ENCODE assay signal across 9 cellular contexts in the genomic region with DNA sequence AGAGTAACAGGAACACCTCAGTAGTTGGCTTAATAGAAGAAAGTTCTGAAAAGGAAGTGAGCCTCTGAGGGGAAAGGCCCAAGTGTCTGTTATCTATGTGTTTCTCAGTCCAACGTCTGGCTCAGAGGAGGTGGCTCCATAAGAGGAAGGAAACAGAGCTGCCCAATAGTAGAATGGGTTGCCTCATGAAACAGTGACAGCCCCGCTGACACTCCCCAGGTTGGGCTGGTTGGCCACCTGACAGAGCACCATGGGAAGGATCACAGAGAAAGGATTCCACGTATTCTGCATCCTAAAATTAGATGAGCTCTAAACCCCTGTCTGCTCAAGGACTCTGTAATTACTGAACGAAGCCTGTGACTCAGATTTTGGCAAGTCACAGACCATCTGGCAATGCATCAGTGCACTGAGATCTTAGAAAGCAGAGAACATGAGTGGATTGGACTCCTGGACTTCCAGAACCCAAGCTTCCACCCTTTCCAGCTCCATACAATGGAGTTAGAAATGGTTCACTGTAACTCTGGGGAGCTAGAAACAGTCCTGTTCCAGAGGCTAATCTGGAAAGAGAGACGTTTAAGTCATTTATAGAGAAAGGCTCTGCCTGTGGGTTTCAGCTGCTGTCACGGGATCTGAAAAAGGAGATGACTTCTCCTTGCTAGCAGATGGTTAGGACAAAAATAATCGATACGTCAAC. TPM values are rescaled to one million over a fixed set of nuclear protein-coding genes. Genes with fewer than 3 reads are reported as not detected.
A peak's percentile ranks its signal among the peaks of the same experiment; 100 is the strongest.
DNase-seq lines count a peak whose midpoint lies in the region; ATAC-seq lines count a peak whose summit lies in the region.
"Had no signal": no experiment of that assay in that cellular context is flagged by ENCODE, and none has a peak within 500 bp of the region (broad histone marks: within the 10 kb centered on the region; RNA-seq: fewer than 3 reads in every experiment).

No MANE protein-coding gene starts in this region.

- H3K4me3 ChIP-seq in GM23248 (no peak overlapping the region), MG63 (no peak overlapping the region), Karpas-422 (ENCODE audit: low read length) (no peak overlapping the region)

- H3K9me2 ChIP-seq in GM23248 (ENCODE audit: insufficient read depth) (no peaks in the 10 kb centered on the region), Karpas-422 (replicated peaks; ENCODE audit: insufficient read depth, low read length) (no peaks in the 10 kb centered on the region)

- ATAC-seq in activated naive CD8-positive, alpha-beta T cell treated with anti-CD3 and anti-CD28 coated beads, Interleukin-2, amount 50 U/mL, for 24 hours: peak; percentile 88

- H2AFZ ChIP-seq in GM23248 (no peak overlapping the region), Karpas-422 (ENCODE audit: low read length) (no peak overlapping the region)

- H3K4me3 Mint-ChIP-seq in activated naive CD4-positive, alpha-beta T cell treated with anti-CD3 and anti-CD28 coated beads for 36 hours: peak overlapping the region; percentile 5
- H3K4me3 Mint-ChIP-seq in activated naive CD8-positive, alpha-beta T cell treated with anti-CD3 and anti-CD28 coated beads, Interleukin-2, amount 50 U/mL, for 24 hours: no peak overlapping the region

- peaks cover 62% of the 10 kb centered on the region for H3K27me3 ChIP-seq in GM23248 (replicated peaks; ENCODE audit: insufficient read depth)
- peaks cover 21% of the 10 kb centered on the region for H3K27me3 ChIP-seq in MG63
- no peaks in the 10 kb centered on the region for H3K27me3 ChIP-seq in Karpas-422 (ENCODE audit: low read length)

- H3K36me3 ChIP-seq in GM23248 (ENCODE audit: low read depth) (no peaks in the 10 kb centered on the region), MG63 (no peaks in the 10 kb centered on the region), Karpas-422 (ENCODE audit: insufficient read depth, low read length) (no peaks in the 10 kb centered on the region)

- DNase-seq in activated naive CD4-positive, alpha-beta T cell treated with anti-CD3 and anti-CD28 coated beads for 36 hours: peak; percentile 82
- no peak for DNase-seq in activated naive CD4-positive, alpha-beta T cell treated with Interleukin-2 at 50 U/mL for 16 hours
- DNase-seq in GM23248: peak; percentile 72
- peak; percentile 28 for DNase-seq in MG63
- DNase-seq in activated naive CD8-positive, alpha-beta T cell treated with anti-CD3 and anti-CD28 coated beads, Interleukin-2, amount 50 U/mL, for 24 hours: peak; percentile 31
- DNase-seq in superior temporal gyrus (ENCODE audit: extremely low spot score): peak; percentile 77
- DNase-seq in cerebellum (ENCODE audit: low spot score): no peak
- DNase-seq in Karpas-422: no peak

- no peak overlapping the region for H3K27ac ChIP-seq in GM23248
- no peak overlapping the region for H3K27ac ChIP-seq in Karpas-422 (ENCODE audit: low read length)

- H4K20me1 ChIP-seq in GM23248 (ENCODE audit: insufficient read depth) (no peaks in the 10 kb centered on the region), Karpas-422 (ENCODE audit: insufficient read depth, low read depth, low read length) (no peaks in the 10 kb centered on the region)

- H3K4me1 ChIP-seq in GM23248 (ENCODE audit: insufficient read depth) (peaks cover 7% of the 10 kb centered on the region; the same call in 1 of the 2 replicates), Karpas-422 (ENCODE audit: low read length) (no peaks in the 10 kb centered on the region)

- no peaks in the 10 kb centered on the region for H3K36me3 Mint-ChIP-seq in activated naive CD4-positive, alpha-beta T cell treated with anti-CD3 and anti-CD28 coated beads for 36 hours (ENCODE audit: low read depth)
- H3K36me3 Mint-ChIP-seq in activated naive CD8-positive, alpha-beta T cell treated with anti-CD3 and anti-CD28 coated beads, Interleukin-2, amount 50 U/mL, for 24 hours (ENCODE audit: low read depth): no peaks in the 10 kb centered on the region

- 6 to 9% methylated on average over 8 of the region's 8 CpGs for WGBS in GM23248 (ENCODE audit: low coverage in 1 of 2, low lambda C conversion rate in 2 of 2, missing lambda C conversion rate in 2 of 2), 2 experiments

- H3K9me3 ChIP-seq in GM23248 (ENCODE audit: low read depth) (no peaks in the 10 kb centered on the region), MG63 (no peaks in the 10 kb centered on the region), Karpas-422 (ENCODE audit: low read length) (no peaks in the 10 kb centered on the region)

- peak overlapping the region; percentile 80 for H3K27ac Mint-ChIP-seq in activated naive CD4-positive, alpha-beta T cell treated with anti-CD3 and anti-CD28 coated beads for 36 hours
- peak overlapping the region; percentile 23 for H3K27ac Mint-ChIP-seq in activated naive CD8-positive, alpha-beta T cell treated with anti-CD3 and anti-CD28 coated beads, Interleukin-2, amount 50 U/mL, for 24 hours

- no peaks in the 10 kb centered on the region for H3K9me3 Mint-ChIP-seq in activated naive CD4-positive, alpha-beta T cell treated with anti-CD3 and anti-CD28 coated beads for 36 hours
- no peaks in the 10 kb centered on the region for H3K9me3 Mint-ChIP-seq in activated naive CD8-positive, alpha-beta T cell treated with anti-CD3 and anti-CD28 coated beads, Interleukin-2, amount 50 U/mL, for 24 hours

- H3K9ac ChIP-seq in GM23248: no peak overlapping the region
- no peak overlapping the region for H3K9ac ChIP-seq in Karpas-422 (ENCODE audit: low read length)

- peaks cover 16% of the 10 kb centered on the region for H3K4me1 Mint-ChIP-seq in activated naive CD4-positive, alpha-beta T cell treated with anti-CD3 and anti-CD28 coated beads for 36 hours (ENCODE audit: low read depth)
- peaks cover 13% of the 10 kb centered on the region for H3K4me1 Mint-ChIP-seq in activated naive CD8-positive, alpha-beta T cell treated with anti-CD3 and anti-CD28 coated beads, Interleukin-2, amount 50 U/mL, for 24 hours

- H3K4me2 ChIP-seq in GM23248 (ENCODE audit: unreplicated experiment) (no peak overlapping the region), Karpas-422 (ENCODE audit: low read depth, low read length, poor library complexity, severe bottlenecking) (no peak overlapping the region)

- no peaks in the 10 kb centered on the region for H3K79me2 ChIP-seq in GM23248 (ENCODE audit: insufficient read depth)
- H3K79me2 ChIP-seq in Karpas-422 (ENCODE audit: low read length): no peaks in the 10 kb centered on the region

- in situ Hi-C loops in GM23248 (cut with MboI): loop anchor here (25.0 kb wide), 1 partner anchor 560 kb away; no protein-coding TSS in a partner anchor

- H3K27me3 Mint-ChIP-seq in activated naive CD4-positive, alpha-beta T cell treated with anti-CD3 and anti-CD28 coated beads for 36 hours (ENCODE audit: low read depth): peaks cover 4% of the 10 kb centered on the region
- H3K27me3 Mint-ChIP-seq in activated naive CD8-positive, alpha-beta T cell treated with anti-CD3 and anti-CD28 coated beads, Interleukin-2, amount 50 U/mL, for 24 hours: peaks cover 2% of the 10 kb centered on the region

- H3F3A ChIP-seq in GM23248 (ENCODE audit: insufficient read depth): peaks cover 10% of the 10 kb centered on the region; the same call in 1 of the 2 replicates

- intact Hi-C loops in activated naive CD4-positive, alpha-beta T cell treated with anti-CD3 and anti-CD28 coated beads for 36 hours (cut with micrococcal nuclease): loop anchor here (1.0 to 2.0 kb wide), 8 partner anchors 19 to 201 kb away; partner anchors contain the start of genes BLOC1S2, CHUK and CWF19L1

- CTCF ChIA-PET in activated naive CD4-positive, alpha-beta T cell treated with anti-CD3 and anti-CD28 coated beads for 36 hours (lab: Charles Lee): interaction anchor here (0.6 to 2.2 kb wide), 8 partner anchors 10 to 192 kb away, joined by 3 to 11 read pairs (median 4); no protein-coding TSS in a partner anchor

RNA-seq across cellular contexts. Expression of gene PKD2L1, which starts 2.9 kb away (rescaled TPM):
- total RNA-seq in activated naive CD4-positive, alpha-beta T cell treated with anti-CD3 and anti-CD28 coated beads for 36 hours: not detected
- total RNA-seq in GM23248 (2014; rRNA removed; shearing (Covaris generic)): not detected in 2 replicates
- polyA plus RNA-seq in GM23248 (2016; fragmentation: Nextera tagmentation; extraction: Ambion mirVana): not detected in 2 replicates
- total RNA-seq in MG63 (2014; rRNA removed; shearing (Covaris generic); ENCODE audit: low replicate concordance): not detected in 2 replicates
- not detected for total RNA-seq in cerebellum
- total RNA-seq in Karpas-422 (2014; rRNA removed; shearing (Covaris generic); ENCODE audit: low replicate concordance): 0.07 and 0.25 TPM in 2 replicates
- total RNA-seq: Daoy had no signal

RNA-seq across cellular contexts. Expression of gene SCD, which starts 19.9 kb away (rescaled TPM):
- 100 to 1,000 TPM; 161 to 169 TPM for total RNA-seq in activated naive CD4-positive, alpha-beta T cell treated with anti-CD3 and anti-CD28 coated beads for 36 hours
- total RNA-seq in GM23248 (2014; rRNA removed; shearing (Covaris generic)): 19.5 and 24.2 TPM in 2 replicates
- polyA plus RNA-seq in GM23248 (2016; fragmentation: Nextera tagmentation; extraction: Ambion mirVana): 18.6 and 19.5 TPM in 2 replicates
- total RNA-seq in MG63 (2014; rRNA removed; shearing (Covaris generic); ENCODE audit: low replicate concordance): 48.8 and 56.3 TPM in 2 replicates
- 91.2 TPM for total RNA-seq in cerebellum
- total RNA-seq in Karpas-422 (2014; rRNA removed; shearing (Covaris generic); ENCODE audit: low replicate concordance): 282 and 463 TPM in 2 replicates

RNA-seq across cellular contexts. Expression of gene BLOC1S2, which starts 40.7 kb away (rescaled TPM):
- 10 to 100 TPM; 68.5 to 69.1 TPM for total RNA-seq in activated naive CD4-positive, alpha-beta T cell treated with anti-CD3 and anti-CD28 coated beads for 36 hours
- 56.7 and 72.6 TPM in 2 replicates for total RNA-seq in GM23248 (2014; rRNA removed; shearing (Covaris generic))
- polyA plus RNA-seq in GM23248 (2016; fragmentation: Nextera tagmentation; extraction: Ambion mirVana): 90.8 and 97.6 TPM in 2 replicates
- 43.0 and 74.3 TPM in 2 replicates for total RNA-seq in MG63 (2014; rRNA removed; shearing (Covaris generic); ENCODE audit: low replicate concordance)
- 42.6 TPM for total RNA-seq in cerebellum
- 65.1 and 121 TPM in 2 replicates for total RNA-seq in Karpas-422 (2014; rRNA removed; shearing (Covaris generic); ENCODE audit: low replicate concordance)

RNA-seq across cellular contexts. Expression of gene CWF19L1, which starts 59.7 kb away (rescaled TPM):
- 10 to 100 TPM; 35.3 to 35.4 TPM for total RNA-seq in activated naive CD4-positive, alpha-beta T cell treated with anti-CD3 and anti-CD28 coated beads for 36 hours
- 22.6 and 25.9 TPM in 2 replicates for total RNA-seq in GM23248 (2014; rRNA removed; shearing (Covaris generic))
- 17.4 and 17.5 TPM in 2 replicates for polyA plus RNA-seq in GM23248 (2016; fragmentation: Nextera tagmentation; extraction: Ambion mirVana)
- 28.8 and 33.5 TPM in 2 replicates for total RNA-seq in MG63 (2014; rRNA removed; shearing (Covaris generic); ENCODE audit: low replicate concordance)
- 24.0 TPM for total RNA-seq in cerebellum
- total RNA-seq in Karpas-422 (2014; rRNA removed; shearing (Covaris generic); ENCODE audit: low replicate concordance): 40.8 and 47.2 TPM in 2 replicates

Comparison
In these comparisons a context has a peak if more than half of its experiments do, and no peak if none do; other contexts are left out.
1. DNase-seq: peak in activated naive CD4-positive, alpha-beta T cell treated with anti-CD3 and anti-CD28 coated beads for 36 hours (single experiment), GM23248 (single experiment), MG63 (single experiment), activated naive CD8-positive, alpha-beta T cell treated with anti-CD3 and anti-CD28 coated beads, Interleukin-2, amount 50 U/mL, for 24 hours (single experiment) and superior temporal gyrus (single experiment); none in activated naive CD4-positive, alpha-beta T cell treated with Interleukin-2 at 50 U/mL for 16 hours (single experiment), cerebellum (single experiment) and Karpas-422 (single experiment).